In genomic region chr4:24613474-24613873, GRCh38 we compare ENCODE assay signal across 25 cellular contexts.
"Had no signal": no experiment of that assay in that cellular context is flagged by ENCODE, and none has a peak within 500 bp of the region (broad histone marks: within the 10 kb centered on the region; RNA-seq: fewer than 3 reads in every experiment).

No MANE protein-coding gene starts in this region.

- H3K27ac Mint-ChIP-seq: dendritic cell treated with granulocyte-macrophage colony-stimulating factor and Interleukin-4, amounts not matched to agents 40 ng/mL and 50 ng/mL, for 4 days; effector memory CD8-positive, alpha-beta T cell; endodermal cell had no signal

- DNase-seq: colonic mucosa; cortex of kidney; dermis blood vessel endothelial cell; dorsolateral prefrontal cortex; effector CD4-positive, alpha-beta T cell; effector CD8-positive, alpha-beta T cell; effector memory CD4-positive, alpha-beta T cell; effector memory CD8-positive, alpha-beta T cell; endodermal cell; erythroblast; esophagus squamous epithelium; foreskin fibroblast; foreskin keratinocyte; foreskin melanocyte; gastrocnemius medialis; glutamatergic neuron; head of caudate nucleus; heart left ventricle; heart right ventricle had no signal

- FAIRE-seq: colon, endometrium, endothelial cell of umbilical vein had no signal

- H3K4me1 Mint-ChIP-seq: endodermal cell had no signal

- H3K4me3 Mint-ChIP-seq: dendritic cell treated with granulocyte-macrophage colony-stimulating factor and Interleukin-4, amounts not matched to agents 40 ng/mL and 50 ng/mL, for 4 days; effector memory CD8-positive, alpha-beta T cell; endodermal cell had no signal

- H3K9me3 Mint-ChIP-seq: effector memory CD8-positive, alpha-beta T cell; endodermal cell had no signal

- ATAC-seq: effector memory CD8-positive, alpha-beta T cell; esophagus mucosa; foreskin keratinocyte; gastrocnemius medialis; gastroesophageal sphincter; heart left ventricle; heart right ventricle had no signal
